In genomic region chr5:109803854-109804253, GRCh38 we compare ENCODE assay signal across 18 cellular contexts.
DNase-seq lines count a peak whose midpoint lies in the region; ATAC-seq and TF ChIP-seq lines count a peak whose summit lies in the region.
"Had no signal": no experiment of that assay in that cellular context is flagged by ENCODE, and none has a peak within 500 bp of the region (broad histone marks: within the 10 kb centered on the region; RNA-seq: fewer than 3 reads in every experiment).

No MANE protein-coding gene starts in this region.

- no peak overlapping the region for H3K4me3 Mint-ChIP-seq in nephron

- WGBS in hepatocyte (ENCODE audit: low lambda C conversion rate, missing lambda C conversion rate), result 67% methylated on average over 2 of the region's 2 CpGs
- 91 to 98% (median 93%) methylated on average over 2 of the region's 2 CpGs for WGBS in spleen, 5 donors

- peak; percentile 44 for DNase-seq in ACHN
- no peak for DNase-seq in hepatocyte (ENCODE audit: low spot score)
- no peak for DNase-seq in central memory CD4-positive, alpha-beta T cell
- DNase-seq in activated effector memory CD4-positive, alpha-beta T cell treated with anti-CD3 and anti-CD28 coated beads, Interleukin-2, amount 50 U/mL, for 16 hours, result no peak
- DNase-seq in spleen, result no peak
- no peak for DNase-seq in coronary artery (ENCODE audit: low spot score)
- DNase-seq: 8988T, C1 segment of cervical spinal cord, DMS79, IMR-90, Kasumi-1, NCI-H1930, NCI-H2171, NCI-H446 treated with DMSO at 0.1 percent for 48 hours, NCI-H82, SHP77 treated with DMSO at 0.1 percent for 48 hours had no signal

- intact Hi-C loops in spleen (cut with DNase I; ENCODE audit: low total_unique reads), result no loop called here

- TF ChIP-seq CTCF in hepatocyte (IDR thresholded peaks at IDR 0.05; ENCODE audit: poor library complexity) (no peak), nephron (IDR thresholded peaks at IDR 0.05; ENCODE audit: unreplicated experiment in 3 of 3) (no peak), spleen (IDR thresholded peaks at IDR 0.05 in 8 of 11, conservative IDR thresholded peaks at IDR 0.05 in 3 of 11) (no peak), coronary artery (IDR thresholded peaks at IDR 0.05) (no peak)

- H3K4me3 ChIP-seq in hepatocyte (no peak overlapping the region), spleen (no peak overlapping the region), coronary artery (no peak overlapping the region)

- peak overlapping the region; percentile 29 for H3K4me2 ChIP-seq in hepatocyte

- H3K36me3 Mint-ChIP-seq in nephron (ENCODE audit: low read depth), result peaks cover 23% of the 10 kb centered on the region

- no peaks in the 10 kb centered on the region for H3K79me2 ChIP-seq in hepatocyte

- H3K27me3 ChIP-seq in hepatocyte (no peaks in the 10 kb centered on the region), spleen (replicated peaks in 1 of 7) (no peaks in the 10 kb centered on the region)

- H3K4me1 ChIP-seq in hepatocyte (ENCODE audit: insufficient read depth) (no peaks in the 10 kb centered on the region), spleen (no peaks in the 10 kb centered on the region)

- no peaks in the 10 kb centered on the region for H3K9me3 ChIP-seq in hepatocyte (ENCODE audit: low read depth)
- no peaks in the 10 kb centered on the region for H3K9me3 ChIP-seq in spleen

- H3K4me1 Mint-ChIP-seq in nephron, result peaks cover 6% of the 10 kb centered on the region

- no peaks in the 10 kb centered on the region for H3K27me3 Mint-ChIP-seq in nephron (ENCODE audit: low read depth)

- TF ChIP-seq POLR2A in spleen (IDR thresholded peaks at IDR 0.05), result no peak

- in situ Hi-C loops in ACHN (cut with HindIII; ENCODE audit: low pct_ligation_motif_present, low pct_unique_long_range_greater_than_20kb, low sequenced_read_pairs), result no loop called here

- H3K27ac Mint-ChIP-seq in nephron, result peak overlapping the region; percentile 63 to 89 (median 63)

- H3K9me3 Mint-ChIP-seq in nephron, result no peaks in the 10 kb centered on the region

- no peaks in the 10 kb centered on the region for H3K9me2 ChIP-seq in hepatocyte (replicated peaks; ENCODE audit: insufficient read depth)

- H3K36me3 ChIP-seq in hepatocyte (replicated peaks; ENCODE audit: insufficient read depth, low read depth) (no peaks in the 10 kb centered on the region), spleen (peaks cover 0 to 44% (median 6%) of the 10 kb centered on the region in 6 donors)

- ATAC-seq in HG02678 (IDR thresholded peaks at IDR 0.05; ENCODE audit: unreplicated experiment), result peak; percentile 33

- H2AFZ ChIP-seq in hepatocyte, result no peak overlapping the region

- no peaks in the 10 kb centered on the region for H4K20me1 ChIP-seq in hepatocyte (ENCODE audit: insufficient read depth, poor library complexity, severe bottlenecking)

- H3K27ac ChIP-seq in hepatocyte, result peak overlapping the region; percentile 1
- H3K27ac ChIP-seq in spleen, result no peak overlapping the region
- no peak overlapping the region for H3K27ac ChIP-seq in coronary artery
